In genomic region chr5:39459091-39459490, GRCh38 we compare ENCODE assay signal across 1 cellular context.
TF ChIP-seq lines count a peak whose summit lies in the region.

No MANE protein-coding gene starts in this region.

TF ChIP-seq in SK-N-SH treated with all-trans-retinoic acid at 6 μM for 48 hours, 23 proteins besides CTCF, POLR2A, EP300 and RAD21 (continued from another document):
- TF ChIP-seq CREB5 (CRISPR knock-in tag; IDR thresholded peaks at IDR 0.05; ENCODE audit: low read depth): no peak
- no peak for TF ChIP-seq TSHZ2 (CRISPR knock-in tag; IDR thresholded peaks at IDR 0.05)
- no peak for TF ChIP-seq OSR1 (CRISPR knock-in tag; IDR thresholded peaks at IDR 0.05)
- TF ChIP-seq PATZ1 (CRISPR knock-in tag; IDR thresholded peaks at IDR 0.05; ENCODE audit: borderline replicate concordance): no peak
- TF ChIP-seq ESRRG (CRISPR knock-in tag; IDR thresholded peaks at IDR 0.05): no peak
- TF ChIP-seq TOX (CRISPR knock-in tag; IDR thresholded peaks at IDR 0.05; ENCODE audit: borderline replicate concordance): no peak
- no peak for TF ChIP-seq PPARA (CRISPR knock-in tag; IDR thresholded peaks at IDR 0.05; ENCODE audit: borderline replicate concordance)
- TF ChIP-seq ARNTL (CRISPR knock-in tag; IDR thresholded peaks at IDR 0.05; ENCODE audit: borderline replicate concordance, low read depth): no peak
- no peak for TF ChIP-seq BACH2 (CRISPR knock-in tag; IDR thresholded peaks at IDR 0.05; ENCODE audit: borderline replicate concordance)
- no peak for TF ChIP-seq ISL1 (CRISPR knock-in tag; IDR thresholded peaks at IDR 0.05)
TF ChIP-seq in SK-N-SH treated with all-trans-retinoic acid at 6 μM for 48 hours: peak in this region for 0.
